In genomic region chr17:67200727-67201301, GRCh38 we compare ENCODE assay signal across 12 cellular contexts. TPM values are rescaled to one million over a fixed set of nuclear protein-coding genes. Genes with fewer than 3 reads are reported as not detected.
DNase-seq lines count a peak whose midpoint lies in the region; ATAC-seq and TF ChIP-seq lines count a peak whose summit lies in the region.
"Had no signal": no experiment of that assay in that cellular context is flagged by ENCODE, and none has a peak within 500 bp of the region (broad histone marks: within the 10 kb centered on the region; RNA-seq: fewer than 3 reads in every experiment).

No MANE protein-coding gene starts in this region.

- H3K27me3 ChIP-seq in breast epithelium, result no peaks in the 10 kb centered on the region
- no peaks in the 10 kb centered on the region for H3K27me3 ChIP-seq in tibial nerve
- H3K27me3 ChIP-seq: esophagus muscularis mucosa had no signal

- no peak overlapping the region for H3K27ac Mint-ChIP-seq in MCF 10A (ENCODE audit: low read depth, unreplicated experiment)
- H3K27ac Mint-ChIP-seq in activated naive CD8-positive, alpha-beta T cell treated with anti-CD3 and anti-CD28 coated beads, Interleukin-2, amount 50 U/mL, for 24 hours, result no peak overlapping the region

- peaks cover 13% of the 10 kb centered on the region for H3K4me1 Mint-ChIP-seq in MCF 10A (ENCODE audit: insufficient read depth, unreplicated experiment)
- H3K4me1 Mint-ChIP-seq in activated naive CD8-positive, alpha-beta T cell treated with anti-CD3 and anti-CD28 coated beads, Interleukin-2, amount 50 U/mL, for 24 hours, result peaks cover 17% of the 10 kb centered on the region

- intact Hi-C loops in MCF 10A (cut with micrococcal nuclease), result no loop called here
- intact Hi-C loops in breast epithelium (cut with DNase I; ENCODE audit: low total_unique reads), result loop anchor here (5.0 kb wide), 1 partner anchor 476 kb away; no protein-coding TSS in a partner anchor

- H3K36me3 Mint-ChIP-seq in MCF 10A (ENCODE audit: insufficient read depth, unreplicated experiment), result peaks cover 61% of the 10 kb centered on the region
- H3K36me3 Mint-ChIP-seq in activated naive CD8-positive, alpha-beta T cell treated with anti-CD3 and anti-CD28 coated beads, Interleukin-2, amount 50 U/mL, for 24 hours (ENCODE audit: low read depth), result peaks cover 52% of the 10 kb centered on the region

- TF ChIP-seq POLR2A in breast epithelium (IDR thresholded peaks at IDR 0.05) (no peak), erythroblast (IDR thresholded peaks at IDR 0.05; ENCODE audit: low read length) (no peak), tibial nerve (IDR thresholded peaks at IDR 0.05) (no peak)

- TF ChIP-seq EP300 in tibial nerve (IDR thresholded peaks at IDR 0.05), result no peak

- CTCF ChIA-PET in MCF 10A (lab: Yijun Ruan, JAX), result interaction anchor here (0.6 to 2.5 kb wide), 5 partner anchors 15 to 92 kb away, joined by 4 to 15 read pairs (median 6); no protein-coding TSS in a partner anchor

- H3K9me3 ChIP-seq in breast epithelium, result no peaks in the 10 kb centered on the region
- no peaks in the 10 kb centered on the region for H3K9me3 ChIP-seq in tibial nerve
- H3K9me3 ChIP-seq: esophagus muscularis mucosa, HAP-1 had no signal

- 89 to 92% methylated on average over 4 of the region's 4 CpGs for WGBS in tibial nerve, 2 donors

- H3K4me1 ChIP-seq in breast epithelium, result no peaks in the 10 kb centered on the region
- H3K4me1 ChIP-seq in tibial nerve, result no peaks in the 10 kb centered on the region
- H3K4me1 ChIP-seq: esophagus muscularis mucosa, HAP-1 had no signal

- ATAC-seq in activated naive CD8-positive, alpha-beta T cell treated with anti-CD3 and anti-CD28 coated beads, Interleukin-2, amount 50 U/mL, for 24 hours, result no peak

- H3K4me3 Mint-ChIP-seq in MCF 10A (ENCODE audit: unreplicated experiment), result no peak overlapping the region
- no peak overlapping the region for H3K4me3 Mint-ChIP-seq in activated naive CD8-positive, alpha-beta T cell treated with anti-CD3 and anti-CD28 coated beads, Interleukin-2, amount 50 U/mL, for 24 hours

- H3K9me3 Mint-ChIP-seq in MCF 10A (ENCODE audit: unreplicated experiment), result no peaks in the 10 kb centered on the region
- peaks cover 15% of the 10 kb centered on the region for H3K9me3 Mint-ChIP-seq in activated naive CD8-positive, alpha-beta T cell treated with anti-CD3 and anti-CD28 coated beads, Interleukin-2, amount 50 U/mL, for 24 hours

- no TSS peak for BruUV-seq in MCF 10A (replicated peaks; lab: Mats Ljungman, UMichigan)

- peak; percentile 40 for TF ChIP-seq CTCF in MCF 10A (IDR thresholded peaks at IDR 0.05; ENCODE audit: unreplicated experiment)
- no peak for TF ChIP-seq CTCF in breast epithelium (IDR thresholded peaks at IDR 0.05)
- TF ChIP-seq CTCF in tibial nerve (IDR thresholded peaks at IDR 0.05), result peak in 3 of 5 experiments; percentile 8 to 18 (median 10)

- H3K27me3 Mint-ChIP-seq in MCF 10A (ENCODE audit: insufficient read depth, unreplicated experiment), result no peaks in the 10 kb centered on the region
- H3K27me3 Mint-ChIP-seq in activated naive CD8-positive, alpha-beta T cell treated with anti-CD3 and anti-CD28 coated beads, Interleukin-2, amount 50 U/mL, for 24 hours, result no peaks in the 10 kb centered on the region

- POLR2A ChIA-PET in MCF 10A (lab: Yijun Ruan, JAX), result interaction anchor here (1.3 to 1.4 kb wide), 3 partner anchors 11 to 45 kb away, joined by 5 to 9 read pairs (median 5); partner anchors contain the start of gene HELZ

- H3K4me3 ChIP-seq in breast epithelium, result no peak overlapping the region
- no peak overlapping the region for H3K4me3 ChIP-seq in tibial nerve
- H3K4me3 ChIP-seq: esophagus muscularis mucosa, HAP-1 had no signal

- H3K27ac ChIP-seq in breast epithelium, result no peak overlapping the region
- H3K27ac ChIP-seq in tibial nerve, result no peak overlapping the region
- H3K27ac ChIP-seq: esophagus muscularis mucosa had no signal

- DNase-seq in MCF 10A (ENCODE audit: unreplicated experiment) (peak; percentile 31), breast epithelium (ENCODE audit: low spot score in 2 of 2) (no peak), NCI-H69 (lab: John Stamatoyannopoulos, UW) (peak; percentile 18), erythroblast (lab: John Stamatoyannopoulos, UW) (peak; percentile 7 to 23), tibial nerve (ENCODE audit: low spot score in 2 of 2) (no peak), NCI-H1417 treated with DMSO at 0.1 percent for 48 hours (lab: John Stamatoyannopoulos, UW) (no peak), dedifferentiated amniotic fluid mesenchymal stem cell (ENCODE audit: extremely low spot score) (no peak)
- no peak for DNase-seq in activated naive CD8-positive, alpha-beta T cell treated with anti-CD3 and anti-CD28 coated beads, Interleukin-2, amount 50 U/mL, for 24 hours
- DNase-seq: activated CD8-positive, alpha-beta memory T cell treated with anti-CD3 and anti-CD28 coated beads, Interleukin-2, amount 50 U/mL, for 48 hours; NCI-H1694 had no signal

- peaks cover 17% of the 10 kb centered on the region for H3K36me3 ChIP-seq in breast epithelium
- H3K36me3 ChIP-seq in tibial nerve, result peaks cover 0 to 44% (median 3%) of the 10 kb centered on the region in 3 donors

RNA-seq across cellular contexts. Expression of gene HELZ, which starts 44.2 kb away (rescaled TPM):
- 56.7 and 71.7 TPM in 2 replicates for total RNA-seq in MCF 10A (2022)
- 100 to 1,000 TPM in 1 of 3 donors, 10 to 100 TPM in 2; 66.5 to 104 (median 79.8) TPM for total RNA-seq in breast epithelium
- total RNA-seq in tibial nerve, result 10 to 100 TPM; 47.3 to 95.4 (median 61.3) TPM

Comparison
In these comparisons a context has a peak if more than half of its experiments do, and no peak if none do; other contexts are left out.
1. DNase-seq: peak in MCF 10A (single experiment), NCI-H69 (single experiment) and erythroblast (2 of 2); none in breast epithelium (0 of 2), tibial nerve (0 of 2), activated naive CD8-positive, alpha-beta T cell treated with anti-CD3 and anti-CD28 coated beads, Interleukin-2, amount 50 U/mL, for 24 hours (single experiment), NCI-H1417 treated with DMSO at 0.1 percent for 48 hours (single experiment) and dedifferentiated amniotic fluid mesenchymal stem cell (single experiment).
2. CTCF ChIP-seq: peak in MCF 10A (single experiment) and tibial nerve (3 of 5); none in breast epithelium (0 of 3).